Comparison of ENCODE assay signal across 1 cellular context in genomic region chr3:32557640-32558352, GRCh38.
A peak's percentile ranks its signal among the peaks of the same experiment; 100 is the strongest.
TF ChIP-seq lines count a peak whose summit lies in the region.

No MANE protein-coding gene starts in this region.

TF ChIP-seq in HepG2, 621 proteins besides CTCF, POLR2A, EP300 and RAD21 (continued from another document and continues in another):
- TF ChIP-seq, protein P1, sequence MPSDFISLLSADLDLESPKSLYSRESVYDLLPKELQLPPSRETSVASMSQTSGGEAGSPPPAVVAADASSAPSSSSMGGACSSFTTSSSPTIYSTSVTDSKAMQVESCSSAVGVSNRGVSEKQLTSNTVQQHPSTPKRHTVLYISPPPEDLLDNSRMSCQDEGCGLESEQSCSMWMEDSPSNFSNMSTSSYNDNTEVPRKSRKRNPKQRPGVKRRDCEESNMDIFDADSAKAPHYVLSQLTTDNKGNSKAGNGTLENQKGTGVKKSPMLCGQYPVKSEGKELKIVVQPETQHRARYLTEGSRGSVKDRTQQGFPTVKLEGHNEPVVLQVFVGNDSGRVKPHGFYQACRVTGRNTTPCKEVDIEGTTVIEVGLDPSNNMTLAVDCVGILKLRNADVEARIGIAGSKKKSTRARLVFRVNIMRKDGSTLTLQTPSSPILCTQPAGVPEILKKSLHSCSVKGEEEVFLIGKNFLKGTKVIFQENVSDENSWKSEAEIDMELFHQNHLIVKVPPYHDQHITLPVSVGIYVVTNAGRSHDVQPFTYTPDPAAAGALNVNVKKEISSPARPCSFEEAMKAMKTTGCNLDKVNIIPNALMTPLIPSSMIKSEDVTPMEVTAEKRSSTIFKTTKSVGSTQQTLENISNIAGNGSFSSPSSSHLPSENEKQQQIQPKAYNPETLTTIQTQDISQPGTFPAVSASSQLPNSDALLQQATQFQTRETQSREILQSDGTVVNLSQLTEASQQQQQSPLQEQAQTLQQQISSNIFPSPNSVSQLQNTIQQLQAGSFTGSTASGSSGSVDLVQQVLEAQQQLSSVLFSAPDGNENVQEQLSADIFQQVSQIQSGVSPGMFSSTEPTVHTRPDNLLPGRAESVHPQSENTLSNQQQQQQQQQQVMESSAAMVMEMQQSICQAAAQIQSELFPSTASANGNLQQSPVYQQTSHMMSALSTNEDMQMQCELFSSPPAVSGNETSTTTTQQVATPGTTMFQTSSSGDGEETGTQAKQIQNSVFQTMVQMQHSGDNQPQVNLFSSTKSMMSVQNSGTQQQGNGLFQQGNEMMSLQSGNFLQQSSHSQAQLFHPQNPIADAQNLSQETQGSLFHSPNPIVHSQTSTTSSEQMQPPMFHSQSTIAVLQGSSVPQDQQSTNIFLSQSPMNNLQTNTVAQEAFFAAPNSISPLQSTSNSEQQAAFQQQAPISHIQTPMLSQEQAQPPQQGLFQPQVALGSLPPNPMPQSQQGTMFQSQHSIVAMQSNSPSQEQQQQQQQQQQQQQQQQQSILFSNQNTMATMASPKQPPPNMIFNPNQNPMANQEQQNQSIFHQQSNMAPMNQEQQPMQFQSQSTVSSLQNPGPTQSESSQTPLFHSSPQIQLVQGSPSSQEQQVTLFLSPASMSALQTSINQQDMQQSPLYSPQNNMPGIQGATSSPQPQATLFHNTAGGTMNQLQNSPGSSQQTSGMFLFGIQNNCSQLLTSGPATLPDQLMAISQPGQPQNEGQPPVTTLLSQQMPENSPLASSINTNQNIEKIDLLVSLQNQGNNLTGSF (CRISPR knock-in tag; IDR thresholded peaks at IDR 0.05) = no peak
- no peak for TF ChIP-seq TBP (CRISPR knock-in tag; IDR thresholded peaks at IDR 0.05)
- TF ChIP-seq SMC3 (IDR thresholded peaks at IDR 0.05; ENCODE audit: low read length) = 0 out of 2 replicates have a peak, but pooled peaks have one; percentile 14
- peak; percentile 60; the same call in 1 of the 2 replicates for TF ChIP-seq POGZ (CRISPR knock-in tag; IDR thresholded peaks at IDR 0.05)
- no peak for TF ChIP-seq HDAC1 (CRISPR knock-in tag; IDR thresholded peaks at IDR 0.05)
- TF ChIP-seq, protein P2, sequence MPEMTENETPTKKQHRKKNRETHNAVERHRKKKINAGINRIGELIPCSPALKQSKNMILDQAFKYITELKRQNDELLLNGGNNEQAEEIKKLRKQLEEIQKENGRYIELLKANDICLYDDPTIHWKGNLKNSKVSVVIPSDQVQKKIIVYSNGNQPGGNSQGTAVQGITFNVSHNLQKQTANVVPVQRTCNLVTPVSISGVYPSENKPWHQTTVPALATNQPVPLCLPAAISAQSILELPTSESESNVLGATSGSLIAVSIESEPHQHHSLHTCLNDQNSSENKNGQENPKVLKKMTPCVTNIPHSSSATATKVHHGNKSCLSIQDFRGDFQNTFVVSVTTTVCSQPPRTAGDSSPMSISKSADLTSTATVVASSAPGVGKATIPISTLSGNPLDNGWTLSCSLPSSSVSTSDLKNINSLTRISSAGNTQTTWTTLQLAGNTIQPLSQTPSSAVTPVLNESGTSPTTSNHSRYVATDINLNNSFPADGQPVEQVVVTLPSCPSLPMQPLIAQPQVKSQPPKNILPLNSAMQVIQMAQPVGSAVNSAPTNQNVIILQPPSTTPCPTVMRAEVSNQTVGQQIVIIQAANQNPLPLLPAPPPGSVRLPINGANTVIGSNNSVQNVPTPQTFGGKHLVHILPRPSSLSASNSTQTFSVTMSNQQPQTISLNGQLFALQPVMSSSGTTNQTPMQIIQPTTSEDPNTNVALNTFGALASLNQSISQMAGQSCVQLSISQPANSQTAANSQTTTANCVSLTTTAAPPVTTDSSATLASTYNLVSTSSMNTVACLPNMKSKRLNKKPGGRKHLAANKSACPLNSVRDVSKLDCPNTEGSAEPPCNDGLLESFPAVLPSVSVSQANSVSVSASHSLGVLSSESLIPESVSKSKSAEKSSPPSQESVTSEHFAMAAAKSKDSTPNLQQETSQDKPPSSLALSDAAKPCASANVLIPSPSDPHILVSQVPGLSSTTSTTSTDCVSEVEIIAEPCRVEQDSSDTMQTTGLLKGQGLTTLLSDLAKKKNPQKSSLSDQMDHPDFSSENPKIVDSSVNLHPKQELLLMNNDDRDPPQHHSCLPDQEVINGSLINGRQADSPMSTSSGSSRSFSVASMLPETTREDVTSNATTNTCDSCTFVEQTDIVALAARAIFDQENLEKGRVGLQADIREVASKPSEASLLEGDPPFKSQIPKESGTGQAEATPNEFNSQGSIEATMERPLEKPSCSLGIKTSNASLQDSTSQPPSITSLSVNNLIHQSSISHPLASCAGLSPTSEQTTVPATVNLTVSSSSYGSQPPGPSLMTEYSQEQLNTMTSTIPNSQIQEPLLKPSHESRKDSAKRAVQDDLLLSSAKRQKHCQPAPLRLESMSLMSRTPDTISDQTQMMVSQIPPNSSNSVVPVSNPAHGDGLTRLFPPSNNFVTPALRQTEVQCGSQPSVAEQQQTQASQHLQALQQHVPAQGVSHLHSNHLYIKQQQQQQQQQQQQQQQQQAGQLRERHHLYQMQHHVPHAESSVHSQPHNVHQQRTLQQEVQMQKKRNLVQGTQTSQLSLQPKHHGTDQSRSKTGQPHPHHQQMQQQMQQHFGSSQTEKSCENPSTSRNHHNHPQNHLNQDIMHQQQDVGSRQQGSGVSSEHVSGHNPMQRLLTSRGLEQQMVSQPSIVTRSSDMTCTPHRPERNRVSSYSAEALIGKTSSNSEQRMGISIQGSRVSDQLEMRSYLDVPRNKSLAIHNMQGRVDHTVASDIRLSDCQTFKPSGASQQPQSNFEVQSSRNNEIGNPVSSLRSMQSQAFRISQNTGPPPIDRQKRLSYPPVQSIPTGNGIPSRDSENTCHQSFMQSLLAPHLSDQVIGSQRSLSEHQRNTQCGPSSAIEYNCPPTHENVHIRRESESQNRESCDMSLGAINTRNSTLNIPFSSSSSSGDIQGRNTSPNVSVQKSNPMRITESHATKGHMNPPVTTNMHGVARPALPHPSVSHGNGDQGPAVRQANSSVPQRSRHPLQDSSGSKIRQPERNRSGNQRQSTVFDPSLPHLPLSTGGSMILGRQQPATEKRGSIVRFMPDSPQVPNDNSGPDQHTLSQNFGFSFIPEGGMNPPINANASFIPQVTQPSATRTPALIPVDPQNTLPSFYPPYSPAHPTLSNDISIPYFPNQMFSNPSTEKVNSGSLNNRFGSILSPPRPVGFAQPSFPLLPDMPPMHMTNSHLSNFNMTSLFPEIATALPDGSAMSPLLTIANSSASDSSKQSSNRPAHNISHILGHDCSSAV (CRISPR knock-in tag; IDR thresholded peaks at IDR 0.05; ENCODE audit: borderline replicate concordance) = no peak
- TF ChIP-seq RXRB (CRISPR knock-in tag; IDR thresholded peaks at IDR 0.05; ENCODE audit: borderline replicate concordance) = peak; percentile 70
- TF ChIP-seq ZSCAN9 (CRISPR knock-in tag; IDR thresholded peaks at IDR 0.05; ENCODE audit: borderline replicate concordance) = no peak
- no peak for TF ChIP-seq NR2C2 (CRISPR knock-in tag; IDR thresholded peaks at IDR 0.05; ENCODE audit: borderline replicate concordance)
- no peak for TF ChIP-seq TCF12 (IDR thresholded peaks at IDR 0.05)
- no peak for TF ChIP-seq TCF12 (CRISPR knock-in tag; IDR thresholded peaks at IDR 0.05)
- no peak for TF ChIP-seq ATF6 (CRISPR knock-in tag; conservative IDR thresholded peaks at IDR 0.05)
- no peak for TF ChIP-seq ZFP36L1 (CRISPR knock-in tag; IDR thresholded peaks at IDR 0.05)
- no peak for TF ChIP-seq ATRX (CRISPR knock-in tag; IDR thresholded peaks at IDR 0.05; ENCODE audit: borderline replicate concordance)
- no peak for TF ChIP-seq ZNF512 (CRISPR knock-in tag; IDR thresholded peaks at IDR 0.05)
- no peak for TF ChIP-seq ZZZ3 (CRISPR knock-in tag; IDR thresholded peaks at IDR 0.05; ENCODE audit: borderline replicate concordance)
- TF ChIP-seq, protein P3, sequence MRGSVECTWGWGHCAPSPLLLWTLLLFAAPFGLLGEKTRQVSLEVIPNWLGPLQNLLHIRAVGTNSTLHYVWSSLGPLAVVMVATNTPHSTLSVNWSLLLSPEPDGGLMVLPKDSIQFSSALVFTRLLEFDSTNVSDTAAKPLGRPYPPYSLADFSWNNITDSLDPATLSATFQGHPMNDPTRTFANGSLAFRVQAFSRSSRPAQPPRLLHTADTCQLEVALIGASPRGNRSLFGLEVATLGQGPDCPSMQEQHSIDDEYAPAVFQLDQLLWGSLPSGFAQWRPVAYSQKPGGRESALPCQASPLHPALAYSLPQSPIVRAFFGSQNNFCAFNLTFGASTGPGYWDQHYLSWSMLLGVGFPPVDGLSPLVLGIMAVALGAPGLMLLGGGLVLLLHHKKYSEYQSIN (CRISPR knock-in tag; IDR thresholded peaks at IDR 0.05; ENCODE audit: borderline replicate concordance) = no peak
- TF ChIP-seq, protein P4, sequence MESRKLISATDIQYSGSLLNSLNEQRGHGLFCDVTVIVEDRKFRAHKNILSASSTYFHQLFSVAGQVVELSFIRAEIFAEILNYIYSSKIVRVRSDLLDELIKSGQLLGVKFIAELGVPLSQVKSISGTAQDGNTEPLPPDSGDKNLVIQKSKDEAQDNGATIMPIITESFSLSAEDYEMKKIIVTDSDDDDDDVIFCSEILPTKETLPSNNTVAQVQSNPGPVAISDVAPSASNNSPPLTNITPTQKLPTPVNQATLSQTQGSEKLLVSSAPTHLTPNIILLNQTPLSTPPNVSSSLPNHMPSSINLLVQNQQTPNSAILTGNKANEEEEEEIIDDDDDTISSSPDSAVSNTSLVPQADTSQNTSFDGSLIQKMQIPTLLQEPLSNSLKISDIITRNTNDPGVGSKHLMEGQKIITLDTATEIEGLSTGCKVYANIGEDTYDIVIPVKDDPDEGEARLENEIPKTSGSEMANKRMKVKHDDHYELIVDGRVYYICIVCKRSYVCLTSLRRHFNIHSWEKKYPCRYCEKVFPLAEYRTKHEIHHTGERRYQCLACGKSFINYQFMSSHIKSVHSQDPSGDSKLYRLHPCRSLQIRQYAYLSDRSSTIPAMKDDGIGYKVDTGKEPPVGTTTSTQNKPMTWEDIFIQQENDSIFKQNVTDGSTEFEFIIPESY (CRISPR knock-in tag; IDR thresholded peaks at IDR 0.05) = no peak
- TF ChIP-seq ZNF10 (CRISPR knock-in tag; IDR thresholded peaks at IDR 0.05; ENCODE audit: borderline replicate concordance, low read depth) = no peak
- TF ChIP-seq SIX1 (CRISPR knock-in tag; IDR thresholded peaks at IDR 0.05; ENCODE audit: borderline replicate concordance) = no peak
- peak; percentile 49; the same call in 1 of the 2 replicates for TF ChIP-seq FOXJ3 (CRISPR knock-in tag; IDR thresholded peaks at IDR 0.05; ENCODE audit: borderline replicate concordance)
- 0 out of 2 replicates have a peak, but pooled peaks have one; percentile 63 for TF ChIP-seq RCOR2 (CRISPR knock-in tag; IDR thresholded peaks at IDR 0.05)
- TF ChIP-seq FOXA3 (CRISPR knock-in tag; IDR thresholded peaks at IDR 0.05) = peak; percentile 98
- TF ChIP-seq, protein P5, sequence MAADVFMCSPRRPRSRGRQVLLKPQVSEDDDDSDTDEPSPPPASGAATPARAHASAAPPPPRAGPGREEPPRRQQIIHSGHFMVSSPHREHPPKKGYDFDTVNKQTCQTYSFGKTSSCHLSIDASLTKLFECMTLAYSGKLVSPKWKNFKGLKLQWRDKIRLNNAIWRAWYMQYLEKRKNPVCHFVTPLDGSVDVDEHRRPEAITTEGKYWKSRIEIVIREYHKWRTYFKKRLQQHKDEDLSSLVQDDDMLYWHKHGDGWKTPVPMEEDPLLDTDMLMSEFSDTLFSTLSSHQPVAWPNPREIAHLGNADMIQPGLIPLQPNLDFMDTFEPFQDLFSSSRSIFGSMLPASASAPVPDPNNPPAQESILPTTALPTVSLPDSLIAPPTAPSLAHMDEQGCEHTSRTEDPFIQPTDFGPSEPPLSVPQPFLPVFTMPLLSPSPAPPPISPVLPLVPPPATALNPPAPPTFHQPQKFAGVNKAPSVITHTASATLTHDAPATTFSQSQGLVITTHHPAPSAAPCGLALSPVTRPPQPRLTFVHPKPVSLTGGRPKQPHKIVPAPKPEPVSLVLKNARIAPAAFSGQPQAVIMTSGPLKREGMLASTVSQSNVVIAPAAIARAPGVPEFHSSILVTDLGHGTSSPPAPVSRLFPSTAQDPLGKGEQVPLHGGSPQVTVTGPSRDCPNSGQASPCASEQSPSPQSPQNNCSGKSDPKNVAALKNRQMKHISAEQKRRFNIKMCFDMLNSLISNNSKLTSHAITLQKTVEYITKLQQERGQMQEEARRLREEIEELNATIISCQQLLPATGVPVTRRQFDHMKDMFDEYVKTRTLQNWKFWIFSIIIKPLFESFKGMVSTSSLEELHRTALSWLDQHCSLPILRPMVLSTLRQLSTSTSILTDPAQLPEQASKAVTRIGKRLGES (CRISPR knock-in tag; IDR thresholded peaks at IDR 0.05; ENCODE audit: borderline replicate concordance) = no peak
- TF ChIP-seq U2AF2 (IDR thresholded peaks at IDR 0.05; ENCODE audit: low read depth, low read length) = no peak
- TF ChIP-seq, protein P6, sequence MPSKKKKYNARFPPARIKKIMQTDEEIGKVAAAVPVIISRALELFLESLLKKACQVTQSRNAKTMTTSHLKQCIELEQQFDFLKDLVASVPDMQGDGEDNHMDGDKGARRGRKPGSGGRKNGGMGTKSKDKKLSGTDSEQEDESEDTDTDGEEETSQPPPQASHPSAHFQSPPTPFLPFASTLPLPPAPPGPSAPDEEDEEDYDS (CRISPR knock-in tag; IDR thresholded peaks at IDR 0.05) = no peak
- no peak for TF ChIP-seq REXO4 (CRISPR knock-in tag; IDR thresholded peaks at IDR 0.05; ENCODE audit: borderline replicate concordance)
- no peak for TF ChIP-seq CBX5 (CRISPR knock-in tag; IDR thresholded peaks at IDR 0.05; ENCODE audit: borderline replicate concordance)
- TF ChIP-seq GTF2F1 (IDR thresholded peaks at IDR 0.05; ENCODE audit: low read length) = no peak
- TF ChIP-seq GPN1 (CRISPR knock-in tag; IDR thresholded peaks at IDR 0.05; ENCODE audit: borderline replicate concordance) = no peak
- no peak for TF ChIP-seq PLRG1 (conservative IDR thresholded peaks at IDR 0.05)
- no peak for TF ChIP-seq MLLT10 (CRISPR knock-in tag; IDR thresholded peaks at IDR 0.05)
- TF ChIP-seq ZNF317 (CRISPR knock-in tag; IDR thresholded peaks at IDR 0.05) = no peak
- no peak for TF ChIP-seq ZNF33B (CRISPR knock-in tag; IDR thresholded peaks at IDR 0.05)
- no peak for TF ChIP-seq DR1 (CRISPR knock-in tag; IDR thresholded peaks at IDR 0.05)
- TF ChIP-seq KLF11 (CRISPR knock-in tag; IDR thresholded peaks at IDR 0.05) = no peak
- TF ChIP-seq FOSL1 (CRISPR knock-in tag; IDR thresholded peaks at IDR 0.05; ENCODE audit: borderline replicate concordance) = no peak
